10 cellular contexts compared by ENCODE assay signal in the genomic region with DNA sequence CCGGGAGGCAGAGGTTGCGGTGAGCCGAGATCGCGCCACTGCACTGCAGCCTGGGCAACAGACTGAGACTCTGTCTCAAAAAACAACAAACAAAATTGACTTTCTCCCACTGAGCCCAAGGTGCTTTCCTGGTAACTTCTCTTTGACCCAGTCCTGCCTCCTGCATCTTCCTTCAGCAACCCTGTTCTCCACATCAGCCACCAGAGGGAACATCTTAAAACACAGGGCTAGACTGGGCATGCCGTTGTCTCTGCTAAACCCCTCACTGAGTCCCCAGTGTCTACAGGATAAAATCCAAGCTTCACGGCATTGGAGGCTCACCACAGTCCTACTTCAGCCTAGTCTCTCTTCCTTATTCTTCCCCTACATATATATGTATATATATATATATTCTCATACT. TPM values are rescaled to one million over a fixed set of nuclear protein-coding genes. Genes with fewer than 3 reads are reported as not detected.
DNase-seq lines count a peak whose midpoint lies in the region; ATAC-seq, FAIRE-seq and TF ChIP-seq lines count a peak whose summit lies in the region.
"Had no signal": no experiment of that assay in that cellular context is flagged by ENCODE, and none has a peak within 500 bp of the region (broad histone marks: within the 10 kb centered on the region; RNA-seq: fewer than 3 reads in every experiment).

No MANE protein-coding gene starts in this region.

- DNase-seq in DMS114 treated with DMSO at 0.1 percent for 48 hours (lab: John Stamatoyannopoulos, UW; ENCODE audit: unreplicated experiment) (peak; percentile 28), HTR-8/SVneo (ENCODE audit: insufficient read length, low spot score) (peak; percentile 29), astrocyte (ENCODE audit: low read depth) (no peak), mesendoderm (peak; percentile 66)
- no peak for DNase-seq in activated naive CD4-positive, alpha-beta T cell treated with anti-CD3 and anti-CD28 coated beads, Interleukin-2, amount 50 U/mL, for 72 hours (ENCODE audit: low spot score in 2 of 2)
- DNase-seq: MM.1S; naive B cell; stimulated activated CD4-positive, alpha-beta T cell treated with anti-CD3 and anti-CD28 coated beads, Interleukin-2, amount 100 ng/mL, for 48 hours had no signal

- H3K4ac ChIP-seq in mesendoderm (ENCODE audit: low read depth, low read length): no peak overlapping the region

- no peak overlapping the region for H3K27ac Mint-ChIP-seq in astrocyte (ENCODE audit: unreplicated experiment)
- no peak overlapping the region for H3K27ac Mint-ChIP-seq in activated naive CD4-positive, alpha-beta T cell treated with anti-CD3 and anti-CD28 coated beads, Interleukin-2, amount 50 U/mL, for 72 hours

- no peak overlapping the region for H2AFZ ChIP-seq in astrocyte (ENCODE audit: low read depth, low read length)

- H3K36me3 ChIP-seq in astrocyte (ENCODE audit: insufficient read depth, low read length) (no peaks in the 10 kb centered on the region), mesendoderm (ENCODE audit: control insufficient read depth, insufficient read depth, low read length) (no peaks in the 10 kb centered on the region)

- H4K20me1 ChIP-seq in astrocyte (ENCODE audit: insufficient read depth, low read length): no peaks in the 10 kb centered on the region

- no peak overlapping the region for H3K56ac ChIP-seq in mesendoderm (ENCODE audit: low read length)

- no peaks in the 10 kb centered on the region for H3K79me1 ChIP-seq in mesendoderm (ENCODE audit: low read length)

- H3K9me3 ChIP-seq in astrocyte (ENCODE audit: insufficient read depth, low read depth, low read length): no peaks in the 10 kb centered on the region

- no peak overlapping the region for H2AK5ac ChIP-seq in mesendoderm (ENCODE audit: low read length)

- ATAC-seq in GM21381 (IDR thresholded peaks at IDR 0.05; ENCODE audit: unreplicated experiment) (no peak), HG02852 (IDR thresholded peaks at IDR 0.05; ENCODE audit: unreplicated experiment) (no peak)
- no peak for ATAC-seq in activated naive CD4-positive, alpha-beta T cell treated with anti-CD3 and anti-CD28 coated beads, Interleukin-2, amount 50 U/mL, for 72 hours

- peak; percentile 13 for TF ChIP-seq CTCF in astrocyte (IDR thresholded peaks at IDR 0.05; ENCODE audit: insufficient read depth, low read depth, low read length)

- H3K4me1 Mint-ChIP-seq in astrocyte (ENCODE audit: low read depth, unreplicated experiment): peaks cover 13% of the 10 kb centered on the region
- H3K4me1 Mint-ChIP-seq: naive B cell had no signal

- no peak overlapping the region for H4K8ac ChIP-seq in mesendoderm (ENCODE audit: low read depth, low read length)

- no peak overlapping the region for H3K18ac ChIP-seq in mesendoderm (ENCODE audit: low read length)

- H3K4me3 Mint-ChIP-seq in astrocyte (ENCODE audit: unreplicated experiment): no peak overlapping the region
- H3K4me3 Mint-ChIP-seq: naive B cell had no signal

- no peak for FAIRE-seq in HTR-8/SVneo (lab: Jason Lieb, UNC)
- FAIRE-seq in astrocyte (lab: Jason Lieb, UNC): no peak

- H2BK15ac ChIP-seq in mesendoderm (replicated peaks; ENCODE audit: low read depth): no peak overlapping the region

- no peak overlapping the region for H2BK120ac ChIP-seq in mesendoderm (ENCODE audit: low read depth, low read length)

- peaks cover 16% of the 10 kb centered on the region for H3K27me3 ChIP-seq in astrocyte (ENCODE audit: insufficient read depth, low read length)
- no peaks in the 10 kb centered on the region for H3K27me3 ChIP-seq in mesendoderm (ENCODE audit: insufficient read depth, low read length, poor library complexity)

- H3K23ac ChIP-seq in mesendoderm (ENCODE audit: low read length): no peak overlapping the region

- no peaks in the 10 kb centered on the region for H3K36me3 Mint-ChIP-seq in astrocyte (ENCODE audit: low read depth, unreplicated experiment)
- H3K36me3 Mint-ChIP-seq in activated naive CD4-positive, alpha-beta T cell treated with anti-CD3 and anti-CD28 coated beads, Interleukin-2, amount 50 U/mL, for 72 hours: no peaks in the 10 kb centered on the region
- H3K36me3 Mint-ChIP-seq: naive B cell had no signal

- no CpG with 5 or more reads among the region's 7 CpGs for WGBS in mesendoderm (ENCODE audit: extremely low coverage, insufficient coverage, low lambda C conversion rate)

- H3K4me3 ChIP-seq in astrocyte (ENCODE audit: insufficient read depth, low read depth, low read length) (no peak overlapping the region), mesendoderm (ENCODE audit: low read length) (no peak overlapping the region)

- H4K5ac ChIP-seq in mesendoderm (ENCODE audit: low read length): no peak overlapping the region

- no peak overlapping the region for H2BK5ac ChIP-seq in mesendoderm (ENCODE audit: low read length)

- H3K79me2 ChIP-seq in astrocyte (ENCODE audit: insufficient read depth, low read length) (no peaks in the 10 kb centered on the region), mesendoderm (ENCODE audit: control insufficient read depth, insufficient read depth, low read length) (no peaks in the 10 kb centered on the region)

- H3K9ac ChIP-seq in astrocyte (ENCODE audit: low read length) (no peak overlapping the region), mesendoderm (ENCODE audit: low read length) (no peak overlapping the region)

- no peaks in the 10 kb centered on the region for H3K9me3 Mint-ChIP-seq in astrocyte (ENCODE audit: unreplicated experiment)
- H3K9me3 Mint-ChIP-seq in activated naive CD4-positive, alpha-beta T cell treated with anti-CD3 and anti-CD28 coated beads, Interleukin-2, amount 50 U/mL, for 72 hours: no peaks in the 10 kb centered on the region

- H3K27ac ChIP-seq in astrocyte (ENCODE audit: low read depth, low read length) (no peak overlapping the region), mesendoderm (ENCODE audit: low read depth, low read length) (no peak overlapping the region)

- H3K4me2 ChIP-seq in astrocyte (ENCODE audit: low read length): no peak overlapping the region
- H3K4me2 ChIP-seq in mesendoderm (ENCODE audit: low read length): no peak overlapping the region

- peaks cover 21% of the 10 kb centered on the region for H3K27me3 Mint-ChIP-seq in astrocyte (ENCODE audit: low read depth, unreplicated experiment)

- H3K4me1 ChIP-seq in astrocyte (ENCODE audit: insufficient read depth, low read length) (no peaks in the 10 kb centered on the region), mesendoderm (ENCODE audit: control insufficient read depth, low read depth, low read length) (no peaks in the 10 kb centered on the region)

RNA-seq across cellular contexts. Expression of a gene that starts 39.8 kb away (rescaled TPM):
- total RNA-seq in astrocyte: 0.14 and 0.31 TPM in 2 replicates
- 0.48 TPM for polyA plus RNA-seq in mesendoderm (2013, experiment 1 of 2)
- 0.42 TPM for polyA plus RNA-seq in mesendoderm (2013, experiment 2 of 2)
- total RNA-seq in activated naive CD4-positive, alpha-beta T cell treated with anti-CD3 and anti-CD28 coated beads, Interleukin-2, amount 50 U/mL, for 72 hours: not detected

Comparison
In these comparisons a context has a peak if more than half of its experiments do, and no peak if none do; other contexts are left out.
1. DNase-seq: peak in DMS114 treated with DMSO at 0.1 percent for 48 hours (single experiment), HTR-8/SVneo (single experiment) and mesendoderm (single experiment); none in astrocyte (single experiment) and activated naive CD4-positive, alpha-beta T cell treated with anti-CD3 and anti-CD28 coated beads, Interleukin-2, amount 50 U/mL, for 72 hours (0 of 2).